21 cellular contexts compared by ENCODE assay signal in genomic region chr5:163440954-163441353, GRCh38. TPM values are rescaled to one million over a fixed set of nuclear protein-coding genes. Genes with fewer than 3 reads are reported as not detected.
DNase-seq lines count a peak whose midpoint lies in the region; ATAC-seq, FAIRE-seq and TF ChIP-seq lines count a peak whose summit lies in the region.
"Had no signal": no experiment of that assay in that cellular context is flagged by ENCODE, and none has a peak within 500 bp of the region (broad histone marks: within the 10 kb centered on the region; RNA-seq: fewer than 3 reads in every experiment).

No MANE protein-coding gene starts in this region.

- H3K27me3 ChIP-seq in astrocyte (ENCODE audit: insufficient read depth, low read length) (no peaks in the 10 kb centered on the region), neural progenitor cell (no peaks in the 10 kb centered on the region)
- H3K27me3 ChIP-seq: BLaER1 treated with 17β-estradiol and CSF1 and Interleukin-3, amounts not matched to agents 10 nM and 100 nM; SJSA1; vagina had no signal

- H3K27ac Mint-ChIP-seq in activated CD8-positive, alpha-beta T cell treated with anti-CD3 and anti-CD28 coated beads for 36 hours: peak overlapping the region; percentile 36
- no peak overlapping the region for H3K27ac Mint-ChIP-seq in activated CD8-positive, alpha-beta T cell treated with anti-CD3 and anti-CD28 coated beads, Interleukin-2, amount 10 ng/mL, durations not matched to agents 7 days and 5 days
- H3K27ac Mint-ChIP-seq in astrocyte (ENCODE audit: unreplicated experiment): no peak overlapping the region
- H3K27ac Mint-ChIP-seq in neural progenitor cell: no peak overlapping the region
- no peak overlapping the region for H3K27ac Mint-ChIP-seq in stimulated activated memory B cell treated with anti-CD40 and anti-IgM and Interleukin-4, amounts not matched to agents 10 μg/mL and 1 μg/mL and 100 μg/mL, for 72 hours
- H3K27ac Mint-ChIP-seq: activated naive CD8-positive, alpha-beta T cell treated with anti-CD3 and anti-CD28 coated beads, Interleukin-2, amount 10 ng/mL, durations not matched to agents 7 days and 5 days had no signal

- H3F3A ChIP-seq in neural progenitor cell (ENCODE audit: low read depth): peaks cover 41% of the 10 kb centered on the region

- H3K4me3 ChIP-seq in HEK293 (ENCODE audit: low read depth, low read length) (no peak overlapping the region), astrocyte (ENCODE audit: insufficient read depth, low read depth, low read length) (no peak overlapping the region), neural progenitor cell (peak overlapping the region; percentile 94)
- H3K4me3 ChIP-seq: BLaER1 treated with 17β-estradiol and CSF1 and Interleukin-3, amounts not matched to agents 10 nM and 100 nM; SJSA1; vagina had no signal

- H3K4me1 Mint-ChIP-seq in activated CD8-positive, alpha-beta T cell treated with anti-CD3 and anti-CD28 coated beads for 36 hours (ENCODE audit: low read depth): peaks cover 38% of the 10 kb centered on the region
- H3K4me1 Mint-ChIP-seq in activated CD8-positive, alpha-beta T cell treated with anti-CD3 and anti-CD28 coated beads, Interleukin-2, amount 10 ng/mL, durations not matched to agents 7 days and 5 days (ENCODE audit: low read depth): peaks cover 44% of the 10 kb centered on the region
- H3K4me1 Mint-ChIP-seq in astrocyte (ENCODE audit: low read depth, unreplicated experiment): peaks cover 27% of the 10 kb centered on the region
- H3K4me1 Mint-ChIP-seq in neural progenitor cell: peaks cover 33% of the 10 kb centered on the region
- H3K4me1 Mint-ChIP-seq in stimulated activated memory B cell treated with anti-CD40 and anti-IgM and Interleukin-4, amounts not matched to agents 10 μg/mL and 1 μg/mL and 100 μg/mL, for 72 hours: peaks cover 26% of the 10 kb centered on the region

- no peak for DNase-seq in activated CD8-positive, alpha-beta T cell treated with anti-CD3 and anti-CD28 coated beads for 36 hours
- no peak for DNase-seq in activated CD8-positive, alpha-beta T cell treated with anti-CD3 and anti-CD28 coated beads, Interleukin-2, amount 10 ng/mL, durations not matched to agents 7 days and 5 days
- DNase-seq in astrocyte (ENCODE audit: low read depth): no peak
- no peak for DNase-seq in neural progenitor cell (ENCODE audit: low spot score)
- DNase-seq in NOMO-1 treated with dmso at 0.1 percent for 144 hours (lab: John Stamatoyannopoulos, UW; ENCODE audit: unreplicated experiment): no peak
- DNase-seq: activated CD8-positive, alpha-beta memory T cell treated with anti-CD3 and anti-CD28 coated beads, Interleukin-2, amount 50 U/mL, for 48 hours; activated naive CD8-positive, alpha-beta T cell treated with anti-CD3 and anti-CD28 coated beads, Interleukin-2, amount 10 ng/mL, durations not matched to agents 7 days and 5 days; GF-D8; mesendoderm; NCI-H1694; NCI-H774; substantia nigra; T-helper 9 cell had no signal

- H3K4me1 ChIP-seq in HEK293 (ENCODE audit: control insufficient read depth, insufficient read depth, low read length): 0 out of 2 replicates have a peak, but pooled peaks cover 5% of the 10 kb centered on the region
- peaks cover 9% of the 10 kb centered on the region for H3K4me1 ChIP-seq in astrocyte (ENCODE audit: insufficient read depth, low read length)
- H3K4me1 ChIP-seq in neural progenitor cell: peaks cover 30% of the 10 kb centered on the region

- H3K9me3 Mint-ChIP-seq in activated CD8-positive, alpha-beta T cell treated with anti-CD3 and anti-CD28 coated beads for 36 hours: no peaks in the 10 kb centered on the region
- no peaks in the 10 kb centered on the region for H3K9me3 Mint-ChIP-seq in activated CD8-positive, alpha-beta T cell treated with anti-CD3 and anti-CD28 coated beads, Interleukin-2, amount 10 ng/mL, durations not matched to agents 7 days and 5 days (ENCODE audit: insufficient read depth)
- H3K9me3 Mint-ChIP-seq in astrocyte (ENCODE audit: unreplicated experiment) (no peaks in the 10 kb centered on the region), neural progenitor cell (no peaks in the 10 kb centered on the region)
- no peaks in the 10 kb centered on the region for H3K9me3 Mint-ChIP-seq in stimulated activated memory B cell treated with anti-CD40 and anti-IgM and Interleukin-4, amounts not matched to agents 10 μg/mL and 1 μg/mL and 100 μg/mL, for 72 hours
- H3K9me3 Mint-ChIP-seq: activated naive CD8-positive, alpha-beta T cell treated with anti-CD3 and anti-CD28 coated beads, Interleukin-2, amount 10 ng/mL, durations not matched to agents 7 days and 5 days had no signal

- no peak overlapping the region for H2AFZ ChIP-seq in astrocyte (ENCODE audit: low read depth, low read length)
- no peak overlapping the region for H2AFZ ChIP-seq in neural progenitor cell (replicated peaks)

- intact Hi-C loops in activated CD8-positive, alpha-beta T cell treated with anti-CD3 and anti-CD28 coated beads for 36 hours (cut with micrococcal nuclease): no loop called here

- H3K36me3 Mint-ChIP-seq in activated CD8-positive, alpha-beta T cell treated with anti-CD3 and anti-CD28 coated beads for 36 hours (ENCODE audit: low read depth): peaks cover 42% of the 10 kb centered on the region
- peaks cover 48% of the 10 kb centered on the region for H3K36me3 Mint-ChIP-seq in activated CD8-positive, alpha-beta T cell treated with anti-CD3 and anti-CD28 coated beads, Interleukin-2, amount 10 ng/mL, durations not matched to agents 7 days and 5 days (ENCODE audit: low read depth)
- peaks cover 11% of the 10 kb centered on the region for H3K36me3 Mint-ChIP-seq in astrocyte (ENCODE audit: low read depth, unreplicated experiment)
- H3K36me3 Mint-ChIP-seq in neural progenitor cell: peaks cover 22% of the 10 kb centered on the region
- H3K36me3 Mint-ChIP-seq in stimulated activated memory B cell treated with anti-CD40 and anti-IgM and Interleukin-4, amounts not matched to agents 10 μg/mL and 1 μg/mL and 100 μg/mL, for 72 hours: peaks cover 5% of the 10 kb centered on the region

- H3K9ac ChIP-seq in astrocyte (ENCODE audit: low read length) (no peak overlapping the region), neural progenitor cell (no peak overlapping the region)

- peaks cover 59% of the 10 kb centered on the region for H4K20me1 ChIP-seq in astrocyte (ENCODE audit: insufficient read depth, low read length)
- peaks cover 44% of the 10 kb centered on the region for H4K20me1 ChIP-seq in neural progenitor cell (ENCODE audit: low read depth)

- POLR2A ChIA-PET in activated CD8-positive, alpha-beta T cell treated with anti-CD3 and anti-CD28 coated beads for 36 hours (lab: Charles Lee): interaction anchor here (9.0 kb wide), 1 partner anchor 19 kb away, joined by 110 read pairs; the partner anchor contains the start of genes HMMR and NUDCD2
- POLR2A ChIA-PET in activated CD8-positive, alpha-beta T cell treated with anti-CD3 and anti-CD28 coated beads, Interleukin-2, amount 10 ng/mL, durations not matched to agents 7 days and 5 days (lab: Charles Lee): interaction anchor here (0.6 to 8.7 kb wide), 2 partner anchors 18 to 24 kb away, joined by 3 to 153 read pairs; partner anchors contain the start of genes HMMR and NUDCD2
- POLR2A ChIA-PET in HEK293 (lab: Yijun Ruan, JAX): interaction anchor here (1.7 to 7.1 kb wide), 2 partner anchors 19 to 64 kb away, joined by 4 to 166 read pairs; partner anchors contain the start of genes HMMR, MAT2B and NUDCD2

- H3K79me2 ChIP-seq in astrocyte (ENCODE audit: insufficient read depth, low read length) (peaks cover 50% of the 10 kb centered on the region), neural progenitor cell (ENCODE audit: low read depth) (peaks cover 84% of the 10 kb centered on the region)

- no peak overlapping the region for H3K27ac ChIP-seq in HEK293 (ENCODE audit: extremely low read depth, low read depth, low read length)
- H3K27ac ChIP-seq in astrocyte (ENCODE audit: low read depth, low read length): no peak overlapping the region
- H3K27ac ChIP-seq in neural progenitor cell: no peak overlapping the region
- H3K27ac ChIP-seq: BLaER1 treated with 17β-estradiol and CSF1 and Interleukin-3, amounts not matched to agents 10 nM and 100 nM; SJSA1; vagina had no signal

- ATAC-seq in activated CD8-positive, alpha-beta T cell treated with anti-CD3 and anti-CD28 coated beads for 36 hours: no peak
- no peak for ATAC-seq in activated CD8-positive, alpha-beta T cell treated with anti-CD3 and anti-CD28 coated beads, Interleukin-2, amount 10 ng/mL, durations not matched to agents 7 days and 5 days
- ATAC-seq in GM21825 (IDR thresholded peaks at IDR 0.05; ENCODE audit: unreplicated experiment): no peak
- ATAC-seq in stimulated activated memory B cell treated with anti-CD40 and anti-IgM and Interleukin-4, amounts not matched to agents 10 μg/mL and 1 μg/mL and 100 μg/mL, for 72 hours: no peak
- ATAC-seq: activated CD4-positive, CD25-positive, alpha-beta regulatory T cell treated with anti-CD3 and anti-CD28 coated beads, Interleukin-2, amount 50 U/mL, for 24 hours had no signal

- peak overlapping the region; percentile 86 for H3K4me2 ChIP-seq in astrocyte (ENCODE audit: low read length)
- peak overlapping the region; percentile 91 for H3K4me2 ChIP-seq in neural progenitor cell

- H3K36me3 ChIP-seq in HEK293 (ENCODE audit: control insufficient read depth in 2 of 2, insufficient read depth in 1 of 2, low read length in 2 of 2): peaks cover 55 to 68% of the 10 kb centered on the region in 2 experiments
- H3K36me3 ChIP-seq in astrocyte (ENCODE audit: insufficient read depth, low read length): peaks cover 45% of the 10 kb centered on the region
- H3K36me3 ChIP-seq in neural progenitor cell: peaks cover 39% of the 10 kb centered on the region

- CTCF ChIA-PET in activated CD8-positive, alpha-beta T cell treated with anti-CD3 and anti-CD28 coated beads for 36 hours (lab: Charles Lee): interaction anchor here (0.9 to 4.6 kb wide), 4 partner anchors 18 to 65 kb away, joined by 3 to 25 read pairs (median 6); partner anchors contain the start of genes HMMR, MAT2B and NUDCD2
- CTCF ChIA-PET in activated CD8-positive, alpha-beta T cell treated with anti-CD3 and anti-CD28 coated beads, Interleukin-2, amount 10 ng/mL, durations not matched to agents 7 days and 5 days (lab: Charles Lee): interaction anchor here (0.6 to 1.4 kb wide), 4 partner anchors 10 to 32 kb away, joined by 3 to 6 read pairs (median 4); partner anchors contain the start of genes HMMR and NUDCD2
- CTCF ChIA-PET in HEK293 (lab: Yijun Ruan, JAX): interaction anchor here (0.6 to 1.1 kb wide), 2 partner anchors 33 to 37 kb away, joined by 3 to 5 read pairs; no protein-coding TSS in a partner anchor

- no peaks in the 10 kb centered on the region for H3K27me3 Mint-ChIP-seq in activated CD8-positive, alpha-beta T cell treated with anti-CD3 and anti-CD28 coated beads for 36 hours
- no peaks in the 10 kb centered on the region for H3K27me3 Mint-ChIP-seq in activated CD8-positive, alpha-beta T cell treated with anti-CD3 and anti-CD28 coated beads, Interleukin-2, amount 10 ng/mL, durations not matched to agents 7 days and 5 days (ENCODE audit: low read depth)
- H3K27me3 Mint-ChIP-seq in astrocyte (ENCODE audit: low read depth, unreplicated experiment) (no peaks in the 10 kb centered on the region), neural progenitor cell (ENCODE audit: insufficient read depth, low read depth) (no peaks in the 10 kb centered on the region)
- no peaks in the 10 kb centered on the region for H3K27me3 Mint-ChIP-seq in stimulated activated memory B cell treated with anti-CD40 and anti-IgM and Interleukin-4, amounts not matched to agents 10 μg/mL and 1 μg/mL and 100 μg/mL, for 72 hours
- H3K27me3 Mint-ChIP-seq: activated naive CD8-positive, alpha-beta T cell treated with anti-CD3 and anti-CD28 coated beads, Interleukin-2, amount 10 ng/mL, durations not matched to agents 7 days and 5 days had no signal

- TF ChIP-seq CTCF in activated CD8-positive, alpha-beta T cell treated with anti-CD3 and anti-CD28 coated beads for 36 hours (IDR thresholded peaks at IDR 0.05): no peak
- no peak for TF ChIP-seq CTCF in HEK293 (tag by site-specific recombination; IDR thresholded peaks at IDR 0.05)
- no peak for TF ChIP-seq CTCF in astrocyte (IDR thresholded peaks at IDR 0.05; ENCODE audit: insufficient read depth, low read depth, low read length)
- no peak for TF ChIP-seq CTCF in neural progenitor cell (IDR thresholded peaks at IDR 0.05)

- H3K9me3 ChIP-seq in HEK293 (ENCODE audit: control insufficient read depth, insufficient read depth, low read depth, low read length) (no peaks in the 10 kb centered on the region), astrocyte (ENCODE audit: insufficient read depth, low read depth, low read length) (no peaks in the 10 kb centered on the region), neural progenitor cell (ENCODE audit: low read depth) (no peaks in the 10 kb centered on the region)
- H3K9me3 ChIP-seq: BLaER1 treated with 17β-estradiol and CSF1 and Interleukin-3, amounts not matched to agents 10 nM and 100 nM; SJSA1; vagina had no signal

- no peak for FAIRE-seq in astrocyte (lab: Jason Lieb, UNC)
- FAIRE-seq: GM12891 had no signal

- H3K4me3 Mint-ChIP-seq in activated CD8-positive, alpha-beta T cell treated with anti-CD3 and anti-CD28 coated beads for 36 hours: no peak overlapping the region
- H3K4me3 Mint-ChIP-seq in activated CD8-positive, alpha-beta T cell treated with anti-CD3 and anti-CD28 coated beads, Interleukin-2, amount 10 ng/mL, durations not matched to agents 7 days and 5 days: no peak overlapping the region
- H3K4me3 Mint-ChIP-seq in astrocyte (ENCODE audit: unreplicated experiment): peak overlapping the region; percentile 97
- H3K4me3 Mint-ChIP-seq in neural progenitor cell: no peak overlapping the region
- H3K4me3 Mint-ChIP-seq in stimulated activated memory B cell treated with anti-CD40 and anti-IgM and Interleukin-4, amounts not matched to agents 10 μg/mL and 1 μg/mL and 100 μg/mL, for 72 hours: no peak overlapping the region

RNA-seq across cellular contexts. Expression of gene CCNG1, which starts 3.6 kb away (rescaled TPM):
- 100 to 1,000 TPM; 134 to 139 TPM for total RNA-seq in activated CD8-positive, alpha-beta T cell treated with anti-CD3 and anti-CD28 coated beads for 36 hours
- total RNA-seq in activated CD8-positive, alpha-beta T cell treated with anti-CD3 and anti-CD28 coated beads, Interleukin-2, amount 10 ng/mL, durations not matched to agents 7 days and 5 days: 100 to 1,000 TPM; 129 to 143 TPM
- total RNA-seq in astrocyte (185 and 214 TPM in 2 replicates), neural progenitor cell (ENCODE audit: low replicate concordance) (593 and 933 TPM in 2 replicates)

RNA-seq across cellular contexts. Expression of gene NUDCD2, which starts 18.9 kb away (rescaled TPM):
- 10 to 100 TPM; 55.5 to 62.7 TPM for total RNA-seq in activated CD8-positive, alpha-beta T cell treated with anti-CD3 and anti-CD28 coated beads for 36 hours
- total RNA-seq in activated CD8-positive, alpha-beta T cell treated with anti-CD3 and anti-CD28 coated beads, Interleukin-2, amount 10 ng/mL, durations not matched to agents 7 days and 5 days: 10 to 100 TPM; 37.3 to 43.4 TPM
- total RNA-seq in astrocyte (15.7 and 15.9 TPM in 2 replicates), neural progenitor cell (ENCODE audit: low replicate concordance) (30.0 and 68.2 TPM in 2 replicates)

RNA-seq across cellular contexts. Expression of gene HMMR, which starts 19.5 kb away (rescaled TPM):
- 10 to 100 TPM; 94.2 to 95.2 TPM for total RNA-seq in activated CD8-positive, alpha-beta T cell treated with anti-CD3 and anti-CD28 coated beads for 36 hours
- 10 to 100 TPM; 85.8 to 87.7 TPM for total RNA-seq in activated CD8-positive, alpha-beta T cell treated with anti-CD3 and anti-CD28 coated beads, Interleukin-2, amount 10 ng/mL, durations not matched to agents 7 days and 5 days
- 3.2 and 4.0 TPM in 2 replicates for total RNA-seq in astrocyte
- total RNA-seq in neural progenitor cell (ENCODE audit: low replicate concordance): 144 and 225 TPM in 2 replicates

Comparison
In these comparisons a context has a peak if more than half of its experiments do, and no peak if none do; other contexts are left out.
1. RNA of gene HMMR, which starts 19.5 kb away (total RNA-seq): 144 to 225 TPM in neural progenitor cell, 94.2 to 95.2 TPM in activated CD8-positive, alpha-beta T cell treated with anti-CD3 and anti-CD28 coated beads for 36 hours and 85.8 to 87.7 TPM in activated CD8-positive, alpha-beta T cell treated with anti-CD3 and anti-CD28 coated beads, Interleukin-2, amount 10 ng/mL, durations not matched to agents 7 days and 5 days; 3.2 to 4.0 TPM in astrocyte; every median in the first group is over 10 times any median in the second.